ENCODE assay signal across 8 cellular contexts in genomic region chr15:51681303-51681963, GRCh38. TPM values are rescaled to one million over a fixed set of nuclear protein-coding genes. Genes with fewer than 3 reads are reported as not detected.
DNase-seq lines count a peak whose midpoint lies in the region; ATAC-seq and TF ChIP-seq lines count a peak whose summit lies in the region.

TSS of gene SCG3 (plus strand) at chr15:51681503. CDS start at chr15:51681756, 253 bp downstream.

- H2AFZ ChIP-seq in osteoblast (ENCODE audit: low read length): no peak within 1 kb of the TSS

- DNase-seq in COR-L47 (lab: John Stamatoyannopoulos, UW): peak; percentile 87
- peak; percentile 69 for DNase-seq in LNCaP clone FGC (ENCODE audit: low read depth)
- DNase-seq in SK-MEL-5 (ENCODE audit: low read depth, low spot score): peak; percentile 81
- DNase-seq in activated naive CD8-positive, alpha-beta T cell treated with anti-CD3 and anti-CD28 coated beads, Interleukin-2, amount 50 U/mL, for 16 hours (ENCODE audit: low read depth, low spot score): peak; percentile 13
- DNase-seq in cardiac muscle cell (ENCODE audit: low read depth in 1 of 2, low spot score in 1 of 2): peak; percentile 81 to 96
- peak; percentile 32 for DNase-seq in osteoblast (ENCODE audit: insufficient read length, low spot score, missing footprints)
- peak; percentile 73 for DNase-seq in tibial artery

- H3K4me3 ChIP-seq in LNCaP clone FGC (ENCODE audit: low read depth, low read length): peak within 1 kb of the TSS; percentile 42
- peak within 1 kb of the TSS; percentile 23 for H3K4me3 ChIP-seq in cardiac muscle cell
- no peak within 1 kb of the TSS for H3K4me3 ChIP-seq in osteoblast (ENCODE audit: insufficient read depth, low read length)
- no peak within 1 kb of the TSS for H3K4me3 ChIP-seq in tibial artery

- H3K4me1 ChIP-seq in cardiac muscle cell (ENCODE audit: low read depth): no peaks in the 10 kb centered on the region
- no peaks in the 10 kb centered on the region for H3K4me1 ChIP-seq in osteoblast (ENCODE audit: insufficient read depth, low read length)
- peaks cover 0 to 6% (median 2%) of the 10 kb centered on the region in 4 donors for H3K4me1 ChIP-seq in tibial artery

- H3K36me3 ChIP-seq in cardiac muscle cell: no peaks in the 10 kb centered on the region
- H3K36me3 ChIP-seq in osteoblast (ENCODE audit: insufficient read depth, low read length): no peaks in the 10 kb centered on the region
- H3K36me3 ChIP-seq in tibial artery: no peaks in the 10 kb centered on the region

- H3K27me3 ChIP-seq in cardiac muscle cell: no peaks in the 10 kb centered on the region
- H3K27me3 ChIP-seq in osteoblast (ENCODE audit: insufficient read depth, low read length): no peaks in the 10 kb centered on the region
- peaks cover 0 to 19% of the 10 kb centered on the region in 2 donors for H3K27me3 ChIP-seq in tibial artery

- no peak within 1 kb of the TSS for H3K27ac ChIP-seq in cardiac muscle cell
- H3K27ac ChIP-seq in osteoblast (ENCODE audit: low read depth, low read length): no peak within 1 kb of the TSS
- no peak within 1 kb of the TSS for H3K27ac ChIP-seq in tibial artery

- intact Hi-C loops in tibial artery (cut with DNase I; ENCODE audit: low total_unique reads): no loop called here

- H3K9me3 ChIP-seq in cardiac muscle cell (ENCODE audit: low read depth) (no peaks in the 10 kb centered on the region), osteoblast (ENCODE audit: low read depth, low read length) (no peaks in the 10 kb centered on the region), tibial artery (no peaks in the 10 kb centered on the region)

- peak within 1 kb of the TSS; percentile 15 for H3K4me2 ChIP-seq in osteoblast (ENCODE audit: insufficient read depth, low read length)

- no peaks in the 10 kb centered on the region for H4K20me1 ChIP-seq in osteoblast (ENCODE audit: insufficient read depth, low read length)

- no peak for TF ChIP-seq CTCF in LNCaP clone FGC (IDR thresholded peaks at IDR 0.05; ENCODE audit: control insufficient read depth, extremely low read depth, insufficient read depth)
- no peak for TF ChIP-seq CTCF in cardiac muscle cell (IDR thresholded peaks at IDR 0.05; ENCODE audit: low read depth, low read length)
- no peak for TF ChIP-seq CTCF in osteoblast (IDR thresholded peaks at IDR 0.05; ENCODE audit: extremely low read depth, low read depth, low read length)
- no peak for TF ChIP-seq CTCF in tibial artery (IDR thresholded peaks at IDR 0.05)

- no peak for ATAC-seq in GM18519 (IDR thresholded peaks at IDR 0.05; ENCODE audit: low FRiP score, unreplicated experiment)

- no peaks in the 10 kb centered on the region for H3K79me2 ChIP-seq in osteoblast (ENCODE audit: insufficient read depth, low read length)

- in situ Hi-C loops in SK-MEL-5 (cut with HindIII; ENCODE audit: low pct_unique_long_range_greater_than_20kb, low sequenced_read_pairs): no loop called here

RNA-seq across cellular contexts. Expression of gene SCG3, which starts in this region (rescaled TPM):
- 0.37 and 0.67 TPM in 2 replicates for total RNA-seq in SK-MEL-5 (2014; rRNA removed; shearing (Covaris generic))
- polyA plus RNA-seq in SK-MEL-5 (2015; cell fraction: cytosol; rRNA removed): 1.3 and 2.1 TPM in 2 replicates
- polyA plus RNA-seq in SK-MEL-5 (2015; cell fraction: nucleus; rRNA removed): 0.42 TPM in 1 of 2 replicates, not detected in the other
- 0.14 TPM in 1 of 2 replicates, not detected in the other for total RNA-seq in cardiac muscle cell
- 0.30 TPM in 1 of 2 replicates, not detected in the other for polyA plus RNA-seq in cardiac muscle cell
- not detected in 2 replicates for total RNA-seq in osteoblast

Comparison
In these comparisons a context has a peak if more than half of its experiments do, and no peak if none do; other contexts are left out.
1. Peak in DNase-seq and H3K4me3 ChIP-seq in cardiac muscle cell; RNA of the gene not detected or under 1 TPM.
2. Peak in DNase-seq and H3K4me2 ChIP-seq in osteoblast; RNA of the gene not detected or under 1 TPM.
3. DNase-seq: peak in every context shown above with its lines; median percentile 88 in cardiac muscle cell; 87 in COR-L47; 81 in SK-MEL-5; 73 in tibial artery; 69 in LNCaP clone FGC; 32 in osteoblast; 13 in activated naive CD8-positive, alpha-beta T cell treated with anti-CD3 and anti-CD28 coated beads, Interleukin-2, amount 50 U/mL, for 16 hours.